Comparison of ENCODE assay signal across 24 cellular contexts in genomic region chr14:104262515-104263514, GRCh38.
DNase-seq lines count a peak whose midpoint lies in the region; ATAC-seq and TF ChIP-seq lines count a peak whose summit lies in the region.
"Had no signal": no experiment of that assay in that cellular context is flagged by ENCODE, and none has a peak within 500 bp of the region (broad histone marks: within the 10 kb centered on the region; RNA-seq: fewer than 3 reads in every experiment).

No MANE protein-coding gene starts in this region.

- peaks cover 10% of the 10 kb centered on the region for H3K27me3 Mint-ChIP-seq in glutamatergic neuron (ENCODE audit: unreplicated experiment)
- H3K27me3 Mint-ChIP-seq in CD8-positive, alpha-beta memory T cell, result peaks cover 9 to 30% of the 10 kb centered on the region in 2 donors

- no peak overlapping the region for H3K4me2 ChIP-seq in osteoblast (ENCODE audit: insufficient read depth, low read length)
- no peak overlapping the region for H3K4me2 ChIP-seq in GM23248 (ENCODE audit: unreplicated experiment)

- H3K79me2 ChIP-seq in osteoblast (ENCODE audit: insufficient read depth, low read length), result no peaks in the 10 kb centered on the region
- no peaks in the 10 kb centered on the region for H3K79me2 ChIP-seq in GM23248 (ENCODE audit: insufficient read depth)
- H3K79me2 ChIP-seq: parathyroid adenoma had no signal

- H2AFZ ChIP-seq in osteoblast (ENCODE audit: low read length) (no peak overlapping the region), GM23248 (no peak overlapping the region)
- H2AFZ ChIP-seq: parathyroid adenoma had no signal

- H3K27ac Mint-ChIP-seq in glutamatergic neuron (ENCODE audit: unreplicated experiment), result no peak overlapping the region
- no peak overlapping the region for H3K27ac Mint-ChIP-seq in CD8-positive, alpha-beta memory T cell
- H3K27ac Mint-ChIP-seq: activated naive CD8-positive, alpha-beta T cell treated with anti-CD3 and anti-CD28 coated beads for 36 hours; activated T-cell treated with anti-CD3 and anti-CD28 coated beads, Interleukin-2, amount 50 U/mL, for 72 hours; B cell; naive B cell had no signal

- H3K4me1 Mint-ChIP-seq in glutamatergic neuron (ENCODE audit: low read depth, unreplicated experiment), result peaks cover 11% of the 10 kb centered on the region
- no peaks in the 10 kb centered on the region for H3K4me1 Mint-ChIP-seq in CD8-positive, alpha-beta memory T cell
- H3K4me1 Mint-ChIP-seq: activated naive CD8-positive, alpha-beta T cell treated with anti-CD3 and anti-CD28 coated beads for 36 hours; B cell had no signal

- H3K4me3 Mint-ChIP-seq in glutamatergic neuron (ENCODE audit: unreplicated experiment), result no peak overlapping the region
- H3K4me3 Mint-ChIP-seq in CD8-positive, alpha-beta memory T cell, result no peak overlapping the region
- H3K4me3 Mint-ChIP-seq: activated naive CD8-positive, alpha-beta T cell treated with anti-CD3 and anti-CD28 coated beads for 36 hours; activated T-cell treated with anti-CD3 and anti-CD28 coated beads, Interleukin-2, amount 50 U/mL, for 72 hours; B cell; brain; naive B cell had no signal

- H3K9me3 Mint-ChIP-seq in glutamatergic neuron (ENCODE audit: unreplicated experiment), result peaks cover 5% of the 10 kb centered on the region
- H3K9me3 Mint-ChIP-seq in CD8-positive, alpha-beta memory T cell, result peaks cover 0 to 12% (median 4%) of the 10 kb centered on the region in 5 donors

- POLR2A ChIA-PET in CD8-positive, alpha-beta memory T cell (lab: Charles Lee), result no interaction called here

- no peak for ATAC-seq in HG02870 (IDR thresholded peaks at IDR 0.05; ENCODE audit: unreplicated experiment)
- ATAC-seq: activated T-cell treated with anti-CD3 and anti-CD28 coated beads, Interleukin-2, amount 50 U/mL, for 72 hours; HCT116 had no signal

- DNase-seq in NCI-H748 (lab: John Stamatoyannopoulos, UW; ENCODE audit: unreplicated experiment) (peak; percentile 24), NCI-H748 treated with DMSO at 0.1 percent for 48 hours (lab: John Stamatoyannopoulos, UW) (no peak), H7 (peak; percentile 45), glutamatergic neuron (peak; percentile 16), osteoblast (ENCODE audit: insufficient read length, low spot score, missing footprints) (peak; percentile 68), GM23248 (no peak)
- DNase-seq in CD8-positive, alpha-beta memory T cell, result no peak
- DNase-seq: activated CD4-positive, alpha-beta T cell treated with anti-CD3 and anti-CD28 coated beads, Interleukin-2, amount 50 U/mL, for 4 hours; activated naive CD8-positive, alpha-beta T cell treated with anti-CD3 and anti-CD28 coated beads for 36 hours; activated T-cell treated with anti-CD3 and anti-CD28 coated beads, Interleukin-2, amount 50 U/mL, for 72 hours; KG1; mammary epithelial cell; naive B cell; NCI-H1694 treated with DMSO at 0.1 percent for 48 hours; NCI-H69; SIG-M5; small intestine; stimulated activated CD4-positive, alpha-beta T cell treated with anti-CD3 and anti-CD28 coated beads, Interleukin-4, amount 100 ng/mL, for 1 hour had no signal

- no peaks in the 10 kb centered on the region for H3F3A ChIP-seq in GM23248 (ENCODE audit: insufficient read depth)

- TF ChIP-seq CTCF in glutamatergic neuron (IDR thresholded peaks at IDR 0.05; ENCODE audit: partially characterized antibody, unreplicated experiment), result no peak
- no peak for TF ChIP-seq CTCF in osteoblast (IDR thresholded peaks at IDR 0.05; ENCODE audit: extremely low read depth, low read depth, low read length)

- no peaks in the 10 kb centered on the region for H3K36me3 ChIP-seq in H7 (replicated peaks; ENCODE audit: control insufficient read depth, insufficient read depth, low read length)
- no peaks in the 10 kb centered on the region for H3K36me3 ChIP-seq in osteoblast (ENCODE audit: insufficient read depth, low read length)
- no peaks in the 10 kb centered on the region for H3K36me3 ChIP-seq in GM23248 (ENCODE audit: low read depth)
- H3K36me3 ChIP-seq in CD8-positive, alpha-beta memory T cell (ENCODE audit: insufficient read depth, low read length), result no peaks in the 10 kb centered on the region

- no peak overlapping the region for H3K9ac ChIP-seq in GM23248
- H3K9ac ChIP-seq: parathyroid adenoma had no signal

- H3K27ac ChIP-seq in osteoblast (ENCODE audit: low read depth, low read length), result no peak overlapping the region
- H3K27ac ChIP-seq in GM23248, result no peak overlapping the region
- H3K27ac ChIP-seq in CD8-positive, alpha-beta memory T cell (ENCODE audit: low read depth, low read length), result no peak overlapping the region
- H3K27ac ChIP-seq: 22Rv1, parathyroid adenoma had no signal

- CTCF ChIA-PET in CD8-positive, alpha-beta memory T cell (lab: Charles Lee), result no interaction called here

- H3K4me3 ChIP-seq in H7 (ENCODE audit: insufficient read depth, low read depth, low read length) (no peak overlapping the region), osteoblast (ENCODE audit: insufficient read depth, low read length) (no peak overlapping the region), GM23248 (no peak overlapping the region)
- H3K4me3 ChIP-seq in CD8-positive, alpha-beta memory T cell (ENCODE audit: low read length), result no peak overlapping the region

- H3K9me2 ChIP-seq in GM23248 (ENCODE audit: insufficient read depth), result no peaks in the 10 kb centered on the region

- H3K36me3 Mint-ChIP-seq in glutamatergic neuron (ENCODE audit: unreplicated experiment), result peaks cover 9% of the 10 kb centered on the region
- H3K36me3 Mint-ChIP-seq in CD8-positive, alpha-beta memory T cell, result peaks cover 0 to 1% (median 0%) of the 10 kb centered on the region in 3 donors
- H3K36me3 Mint-ChIP-seq: activated naive CD8-positive, alpha-beta T cell treated with anti-CD3 and anti-CD28 coated beads for 36 hours; brain had no signal

- H4K20me1 ChIP-seq in osteoblast (ENCODE audit: insufficient read depth, low read length) (no peaks in the 10 kb centered on the region), GM23248 (ENCODE audit: insufficient read depth) (no peaks in the 10 kb centered on the region)

- 27 to 53% methylated on average over 10 to 15 of the region's 16 CpGs for WGBS in GM23248 (ENCODE audit: low coverage in 1 of 2, low lambda C conversion rate in 2 of 2, missing lambda C conversion rate in 2 of 2), 2 experiments

- H3K9me3 ChIP-seq in osteoblast (ENCODE audit: low read depth, low read length) (no peaks in the 10 kb centered on the region), GM23248 (ENCODE audit: low read depth) (no peaks in the 10 kb centered on the region)
- peaks cover 7% of the 10 kb centered on the region for H3K9me3 ChIP-seq in CD8-positive, alpha-beta memory T cell (ENCODE audit: low read length)

- H3K4me1 ChIP-seq in osteoblast (ENCODE audit: insufficient read depth, low read length) (no peaks in the 10 kb centered on the region), GM23248 (ENCODE audit: insufficient read depth) (no peaks in the 10 kb centered on the region)
- H3K4me1 ChIP-seq in CD8-positive, alpha-beta memory T cell (ENCODE audit: insufficient read depth, low read length), result no peaks in the 10 kb centered on the region
- H3K4me1 ChIP-seq: parathyroid adenoma had no signal

- no peaks in the 10 kb centered on the region for H3K27me3 ChIP-seq in H7 (ENCODE audit: control insufficient read depth, insufficient read depth, low read length)
- no peaks in the 10 kb centered on the region for H3K27me3 ChIP-seq in osteoblast (ENCODE audit: insufficient read depth, low read length)
- H3K27me3 ChIP-seq in GM23248 (replicated peaks; ENCODE audit: insufficient read depth), result no peaks in the 10 kb centered on the region
- H3K27me3 ChIP-seq in CD8-positive, alpha-beta memory T cell (ENCODE audit: insufficient read depth, low read length, poor library complexity, severe bottlenecking), result no peaks in the 10 kb centered on the region

- in situ Hi-C loops in GM23248 (cut with MboI), result no loop called here

Comparison
In these comparisons a context has a peak if more than half of its experiments do, and no peak if none do; other contexts are left out.
1. DNase-seq: peak in NCI-H748 (single experiment), H7 (single experiment), glutamatergic neuron (single experiment) and osteoblast (single experiment); none in NCI-H748 treated with DMSO at 0.1 percent for 48 hours (single experiment), GM23248 (single experiment) and CD8-positive, alpha-beta memory T cell (0 of 5).